ENCODE assay signal across 21 cellular contexts in genomic region chr4:114600672-114601071, GRCh38. TPM values are rescaled to one million over a fixed set of nuclear protein-coding genes. Genes with fewer than 3 reads are reported as not detected.
DNase-seq lines count a peak whose midpoint lies in the region; ATAC-seq and TF ChIP-seq lines count a peak whose summit lies in the region.
"Had no signal": no experiment of that assay in that cellular context is flagged by ENCODE, and none has a peak within 500 bp of the region (broad histone marks: within the 10 kb centered on the region; RNA-seq: fewer than 3 reads in every experiment).

No MANE protein-coding gene starts in this region.

- H3K27ac ChIP-seq in mesenchymal stem cell (ENCODE audit: low read length, poor library complexity, severe bottlenecking) (no peak overlapping the region), uterus (no peak overlapping the region)
- H3K27ac ChIP-seq: foreskin keratinocyte, skin epidermis had no signal

- no peak overlapping the region for H3K4me2 ChIP-seq in mesenchymal stem cell (ENCODE audit: low read length, poor library complexity, severe bottlenecking)

- H3K9me3 Mint-ChIP-seq in activated CD8-positive, alpha-beta memory T cell treated with anti-CD3 and anti-CD28 coated beads, Interleukin-2, amount 10 ng/mL, durations not matched to agents 7 days and 5 days (ENCODE audit: low read depth), result no peaks in the 10 kb centered on the region
- H3K9me3 Mint-ChIP-seq in activated T-cell treated with anti-CD3 and anti-CD28 coated beads, Interleukin-2, amount 50 U/mL, for 4 hours, result no peaks in the 10 kb centered on the region
- H3K9me3 Mint-ChIP-seq in activated T-cell treated with anti-CD3 and anti-CD28 coated beads, Interleukin-2, amount 50 U/mL, for 72 hours, result no peaks in the 10 kb centered on the region
- H3K9me3 Mint-ChIP-seq: activated naive CD4-positive, alpha-beta T cell treated with anti-CD3 and anti-CD28 coated beads, Interleukin-2, amount 50 U/mL, for 72 hours; central memory CD8-positive, alpha-beta T cell; HFFc6 had no signal

- no peak overlapping the region for H2BK5ac ChIP-seq in mesenchymal stem cell (ENCODE audit: low read depth, low read length, poor library complexity, severe bottlenecking)

- H3K4me3 ChIP-seq in mesenchymal stem cell (ENCODE audit: insufficient read depth in 1 of 2, low read depth in 1 of 2, low read length in 2 of 2), result no peak overlapping the region
- H3K4me3 ChIP-seq in uterus, result no peak overlapping the region
- H3K4me3 ChIP-seq: skin epidermis had no signal

- H3K36me3 Mint-ChIP-seq in activated CD8-positive, alpha-beta memory T cell treated with anti-CD3 and anti-CD28 coated beads, Interleukin-2, amount 10 ng/mL, durations not matched to agents 7 days and 5 days, result no peaks in the 10 kb centered on the region
- H3K36me3 Mint-ChIP-seq in activated T-cell treated with anti-CD3 and anti-CD28 coated beads, Interleukin-2, amount 50 U/mL, for 4 hours (ENCODE audit: insufficient read depth), result no peaks in the 10 kb centered on the region
- H3K36me3 Mint-ChIP-seq in activated T-cell treated with anti-CD3 and anti-CD28 coated beads, Interleukin-2, amount 50 U/mL, for 72 hours (ENCODE audit: insufficient read depth in 2 of 2), result no peaks in the 10 kb centered on the region
- H3K36me3 Mint-ChIP-seq in T-helper 17 cell (ENCODE audit: low read depth), result no peaks in the 10 kb centered on the region
- H3K36me3 Mint-ChIP-seq: CD4-positive, alpha-beta memory T cell had no signal

- no peak overlapping the region for H3K4me3 Mint-ChIP-seq in activated CD8-positive, alpha-beta memory T cell treated with anti-CD3 and anti-CD28 coated beads, Interleukin-2, amount 10 ng/mL, durations not matched to agents 7 days and 5 days
- no peak overlapping the region for H3K4me3 Mint-ChIP-seq in activated T-cell treated with anti-CD3 and anti-CD28 coated beads, Interleukin-2, amount 50 U/mL, for 4 hours
- H3K4me3 Mint-ChIP-seq in activated T-cell treated with anti-CD3 and anti-CD28 coated beads, Interleukin-2, amount 50 U/mL, for 72 hours, result no peak overlapping the region
- H3K4me3 Mint-ChIP-seq in T-helper 17 cell, result no peak overlapping the region
- H3K4me3 Mint-ChIP-seq: HFFc6 had no signal

- no peak overlapping the region for H3K9ac ChIP-seq in mesenchymal stem cell (ENCODE audit: low read length)

- WGBS in mesenchymal stem cell, result no CpG with 5 or more reads among the region's 1 CpG

- no peak for TF ChIP-seq POLR2A in uterus (IDR thresholded peaks at IDR 0.05)

- ATAC-seq in activated CD8-positive, alpha-beta memory T cell treated with anti-CD3 and anti-CD28 coated beads, Interleukin-2, amount 10 ng/mL, durations not matched to agents 7 days and 5 days, result no peak
- ATAC-seq in activated T-cell treated with anti-CD3 and anti-CD28 coated beads, Interleukin-2, amount 50 U/mL, for 4 hours, result no peak
- ATAC-seq in activated T-cell treated with anti-CD3 and anti-CD28 coated beads, Interleukin-2, amount 50 U/mL, for 72 hours (replicated peaks in 1 of 2), result no peak
- ATAC-seq in T-helper 17 cell, result no peak
- ATAC-seq: activated naive CD4-positive, alpha-beta T cell treated with anti-CD3 and anti-CD28 coated beads, Interleukin-2, amount 50 U/mL, for 72 hours; GM12878; stimulated activated naive CD8-positive, alpha-beta T cell treated with anti-CD3 and anti-CD28 coated beads, Interleukin-15, Interleukin-2, amounts not matched to agents 100 U/mL and 50 U/mL, for 24 hours had no signal

- no peak overlapping the region for H2BK120ac ChIP-seq in mesenchymal stem cell (ENCODE audit: low read depth, low read length)

- H3K79me1 ChIP-seq in mesenchymal stem cell (replicated peaks; ENCODE audit: low read length, poor library complexity, severe bottlenecking), result peaks cover 3% of the 10 kb centered on the region

- H3K36me3 ChIP-seq in mesenchymal stem cell (ENCODE audit: control insufficient read depth in 1 of 2, insufficient read depth in 2 of 2, low read depth in 1 of 2, low read length in 2 of 2), result no peaks in the 10 kb centered on the region
- H3K36me3 ChIP-seq in uterus, result no peaks in the 10 kb centered on the region
- H3K36me3 ChIP-seq: pancreas had no signal

- H3K4ac ChIP-seq in mesenchymal stem cell (ENCODE audit: low read depth in 1 of 2, low read length in 2 of 2), result no peak overlapping the region

- H3K4me1 ChIP-seq in mesenchymal stem cell (ENCODE audit: control insufficient read depth, insufficient read depth, low read depth, low read length) (peaks cover 8% of the 10 kb centered on the region), uterus (no peaks in the 10 kb centered on the region)
- H3K4me1 ChIP-seq: foreskin keratinocyte had no signal

- H2AFZ ChIP-seq in mesenchymal stem cell (ENCODE audit: low read depth, low read length), result no peak overlapping the region

- no peak overlapping the region for H4K8ac ChIP-seq in mesenchymal stem cell (ENCODE audit: low read length)

- H4K91ac ChIP-seq in mesenchymal stem cell (ENCODE audit: low read length), result no peak overlapping the region

- intact Hi-C loops in uterus (cut with DNase I; ENCODE audit: low total_unique reads), result no loop called here

- H2AK5ac ChIP-seq in mesenchymal stem cell (ENCODE audit: low read length, severe bottlenecking), result no peak overlapping the region

- H3K27me3 Mint-ChIP-seq in activated CD8-positive, alpha-beta memory T cell treated with anti-CD3 and anti-CD28 coated beads, Interleukin-2, amount 10 ng/mL, durations not matched to agents 7 days and 5 days, result peaks cover 36% of the 10 kb centered on the region
- peaks cover 31% of the 10 kb centered on the region for H3K27me3 Mint-ChIP-seq in activated T-cell treated with anti-CD3 and anti-CD28 coated beads, Interleukin-2, amount 50 U/mL, for 4 hours (ENCODE audit: low read depth)
- H3K27me3 Mint-ChIP-seq in activated T-cell treated with anti-CD3 and anti-CD28 coated beads, Interleukin-2, amount 50 U/mL, for 72 hours (ENCODE audit: low read depth), result peaks cover 32% of the 10 kb centered on the region
- H3K27me3 Mint-ChIP-seq in T-helper 17 cell, result peaks cover 30% of the 10 kb centered on the region

- H2BK15ac ChIP-seq in mesenchymal stem cell (ENCODE audit: low read depth, poor library complexity, severe bottlenecking), result no peak overlapping the region

- TF ChIP-seq CTCF in uterus (IDR thresholded peaks at IDR 0.05), result no peak

- H3K27me3 ChIP-seq in mesenchymal stem cell (ENCODE audit: control insufficient read depth in 1 of 2, insufficient read depth in 1 of 2, low read length in 2 of 2) (peaks cover 0 to 52% of the 10 kb centered on the region in 2 experiments), uterus (no peaks in the 10 kb centered on the region)
- H3K27me3 ChIP-seq: pancreas had no signal

- no peak overlapping the region for H2BK12ac ChIP-seq in mesenchymal stem cell (ENCODE audit: low read length in 2 of 2)

- DNase-seq in activated CD8-positive, alpha-beta memory T cell treated with anti-CD3 and anti-CD28 coated beads, Interleukin-2, amount 10 ng/mL, durations not matched to agents 7 days and 5 days, result no peak
- no peak for DNase-seq in activated CD8-positive, alpha-beta memory T cell treated with anti-CD3 and anti-CD28 coated beads, Interleukin-2, amount 50 U/mL, for 48 hours
- DNase-seq in astrocyte of the hippocampus (ENCODE audit: low read depth, low spot score) (peak; percentile 5), mesenchymal stem cell (peak; percentile 1), uterus (no peak), T-helper 17 cell (no peak)
- DNase-seq in activated T-cell treated with anti-CD3 and anti-CD28 coated beads, Interleukin-2, amount 50 U/mL, for 4 hours, result no peak
- no peak for DNase-seq in activated T-cell treated with anti-CD3 and anti-CD28 coated beads, Interleukin-2, amount 50 U/mL, for 72 hours
- DNase-seq: 8988T; CD4-positive, alpha-beta memory T cell; HFFc6; Kasumi-1; NCI-H187; pancreas; stimulated activated naive CD8-positive, alpha-beta T cell treated with anti-CD3 and anti-CD28 coated beads, Interleukin-15, Interleukin-2, amounts not matched to agents 100 U/mL and 50 U/mL, for 24 hours had no signal

- H3K4me1 Mint-ChIP-seq in activated CD8-positive, alpha-beta memory T cell treated with anti-CD3 and anti-CD28 coated beads, Interleukin-2, amount 10 ng/mL, durations not matched to agents 7 days and 5 days, result peaks cover 9% of the 10 kb centered on the region
- H3K4me1 Mint-ChIP-seq in activated T-cell treated with anti-CD3 and anti-CD28 coated beads, Interleukin-2, amount 50 U/mL, for 4 hours (ENCODE audit: low read depth), result peaks cover 9% of the 10 kb centered on the region
- H3K4me1 Mint-ChIP-seq in activated T-cell treated with anti-CD3 and anti-CD28 coated beads, Interleukin-2, amount 50 U/mL, for 72 hours (ENCODE audit: low read depth), result peaks cover 18% of the 10 kb centered on the region
- H3K4me1 Mint-ChIP-seq in T-helper 17 cell, result peaks cover 12% of the 10 kb centered on the region

- no peak overlapping the region for H3K23ac ChIP-seq in mesenchymal stem cell (ENCODE audit: low read length in 2 of 2)

- H3K9me3 ChIP-seq in mesenchymal stem cell (ENCODE audit: control insufficient read depth, low read length) (no peaks in the 10 kb centered on the region), uterus (no peaks in the 10 kb centered on the region), T-helper 17 cell (ENCODE audit: control insufficient read depth, low read length, poor library complexity, severe bottlenecking) (no peaks in the 10 kb centered on the region)
- H3K9me3 ChIP-seq: pancreas had no signal

- H3K14ac ChIP-seq in mesenchymal stem cell (ENCODE audit: low read length in 2 of 2), result no peak overlapping the region

- no peak overlapping the region for H3K18ac ChIP-seq in mesenchymal stem cell (ENCODE audit: low read depth in 1 of 2, low read length in 2 of 2)

- CTCF ChIA-PET in activated CD8-positive, alpha-beta memory T cell treated with anti-CD3 and anti-CD28 coated beads, Interleukin-2, amount 10 ng/mL, durations not matched to agents 7 days and 5 days (lab: Charles Lee), result no interaction called here

- H3K27ac Mint-ChIP-seq in activated CD8-positive, alpha-beta memory T cell treated with anti-CD3 and anti-CD28 coated beads, Interleukin-2, amount 10 ng/mL, durations not matched to agents 7 days and 5 days, result peak overlapping the region; percentile 5
- no peak overlapping the region for H3K27ac Mint-ChIP-seq in activated T-cell treated with anti-CD3 and anti-CD28 coated beads, Interleukin-2, amount 50 U/mL, for 72 hours
- no peak overlapping the region for H3K27ac Mint-ChIP-seq in T-helper 17 cell
- H3K27ac Mint-ChIP-seq: activated naive CD4-positive, alpha-beta T cell treated with anti-CD3 and anti-CD28 coated beads, Interleukin-2, amount 50 U/mL, for 72 hours; CD4-positive, alpha-beta memory T cell; HFFc6 had no signal

RNA-seq across cellular contexts. Expression of gene UGT8, which starts 2.1 kb away (rescaled TPM):
- total RNA-seq in activated CD8-positive, alpha-beta memory T cell treated with anti-CD3 and anti-CD28 coated beads, Interleukin-2, amount 10 ng/mL, durations not matched to agents 7 days and 5 days, result under 1 TPM; 0.29 to 0.63 TPM
- polyA plus RNA-seq in mesenchymal stem cell (2013, experiment 1 of 2), result 0.01 TPM
- not detected for polyA plus RNA-seq in mesenchymal stem cell (2013, experiment 2 of 2)
- 1 to 10 TPM in 1 of 4 donors, under 1 TPM in 1, not detected in 2; 0.46 to 8.5 TPM for total RNA-seq in uterus
- under 1 TPM; 0.30 to 0.41 (median 0.37) TPM for total RNA-seq in activated T-cell treated with anti-CD3 and anti-CD28 coated beads, Interleukin-2, amount 50 U/mL, for 4 hours
- under 1 TPM; 0.22 to 0.74 TPM for total RNA-seq in activated T-cell treated with anti-CD3 and anti-CD28 coated beads, Interleukin-2, amount 50 U/mL, for 72 hours
- total RNA-seq in T-helper 17 cell, result under 1 TPM; 0.50 to 0.62 TPM
- total RNA-seq: HFFc6; T-helper 1 cell treated with Interleukin-12 subunit alpha and Interleukin-12 subunit beta and Interleukin-4 antibody, amounts not matched to agents 30 ng/mL and 1 ng/mL, for 36 hours had no signal

Comparison
In these comparisons a context has a peak if more than half of its experiments do, and no peak if none do; other contexts are left out.
1. DNase-seq: peak in astrocyte of the hippocampus (single experiment) and mesenchymal stem cell (single experiment); none in activated CD8-positive, alpha-beta memory T cell treated with anti-CD3 and anti-CD28 coated beads, Interleukin-2, amount 10 ng/mL, durations not matched to agents 7 days and 5 days (single experiment), activated CD8-positive, alpha-beta memory T cell treated with anti-CD3 and anti-CD28 coated beads, Interleukin-2, amount 50 U/mL, for 48 hours (single experiment), uterus (0 of 2), activated T-cell treated with anti-CD3 and anti-CD28 coated beads, Interleukin-2, amount 50 U/mL, for 4 hours (single experiment), activated T-cell treated with anti-CD3 and anti-CD28 coated beads, Interleukin-2, amount 50 U/mL, for 72 hours (0 of 2) and T-helper 17 cell (0 of 3).